8 cellular contexts compared by ENCODE assay signal in genomic region chr2:9914384-9915065, GRCh38. TPM values are rescaled to one million over a fixed set of nuclear protein-coding genes. Genes with fewer than 3 reads are reported as not detected.
DNase-seq lines count a peak whose midpoint lies in the region; ATAC-seq, FAIRE-seq and TF ChIP-seq lines count a peak whose summit lies in the region.

No MANE protein-coding gene starts in this region.

- no peak overlapping the region for H3K4me3 ChIP-seq in HEK293 (ENCODE audit: low read depth, low read length)

- ATAC-seq in GM18519 (IDR thresholded peaks at IDR 0.05; ENCODE audit: low FRiP score, unreplicated experiment), result peak; percentile 92

- no peak for FAIRE-seq in D721Med (lab: Jason Lieb, UNC)

- H3K4me1 Mint-ChIP-seq in nephron progenitor cell (peaks cover 13% of the 10 kb centered on the region), immature natural killer cell (no peaks in the 10 kb centered on the region)

- H3K27ac ChIP-seq in HEK293 (ENCODE audit: extremely low read depth, low read depth, low read length), result no peak overlapping the region

- H3K27ac Mint-ChIP-seq in nephron progenitor cell, result no peak overlapping the region
- H3K27ac Mint-ChIP-seq in immature natural killer cell, result no peak overlapping the region

- no peaks in the 10 kb centered on the region for H3K4me1 ChIP-seq in HEK293 (ENCODE audit: control insufficient read depth, insufficient read depth, low read length)

- H3K4me3 Mint-ChIP-seq in nephron progenitor cell (no peak overlapping the region), immature natural killer cell (no peak overlapping the region)

- H3K9me3 ChIP-seq in HEK293 (ENCODE audit: control insufficient read depth, insufficient read depth, low read depth, low read length), result no peaks in the 10 kb centered on the region

- TF ChIP-seq CTCF in HEK293 (tag by site-specific recombination; IDR thresholded peaks at IDR 0.05) (no peak), nephron progenitor cell (IDR thresholded peaks at IDR 0.05) (no peak), D721Med (IDR thresholded peaks at IDR 0.05; ENCODE audit: insufficient read depth, missing control alignments) (no peak)

- H3K27me3 Mint-ChIP-seq in nephron progenitor cell (ENCODE audit: low read depth, poor library complexity), result no peaks in the 10 kb centered on the region
- H3K27me3 Mint-ChIP-seq in immature natural killer cell (ENCODE audit: low read depth in 3 of 3), result peaks cover 0 to 1% (median 0%) of the 10 kb centered on the region in 3 donors

- H3K36me3 Mint-ChIP-seq in nephron progenitor cell (ENCODE audit: low read depth) (peaks cover 35% of the 10 kb centered on the region), immature natural killer cell (peaks cover 19 to 39% (median 21%) of the 10 kb centered on the region in 3 donors)

- peak; percentile 67 for DNase-seq in MV-4-11 (lab: John Stamatoyannopoulos, UW)
- peak; percentile 33 for DNase-seq in brain pericyte (ENCODE audit: low read depth, low spot score)
- DNase-seq in stimulated activated CD4-positive, alpha-beta T cell treated with anti-CD3 and anti-CD28 coated beads, Interleukin-4, amount 100 ng/mL, for 48 hours (ENCODE audit: low read depth in 2 of 2), result peak; percentile 38 to 58
- no peak for DNase-seq in nephron progenitor cell
- no peak for DNase-seq in D721Med (ENCODE audit: insufficient read length, low spot score)
- DNase-seq in immature natural killer cell, result no peak

- H3K9me3 Mint-ChIP-seq in nephron progenitor cell (no peaks in the 10 kb centered on the region), immature natural killer cell (no peaks in the 10 kb centered on the region)

- H3K36me3 ChIP-seq in HEK293 (ENCODE audit: control insufficient read depth in 2 of 2, insufficient read depth in 1 of 2, low read length in 2 of 2), result peaks cover 9 to 63% of the 10 kb centered on the region in 2 experiments

- POLR2A ChIA-PET in HEK293 (lab: Yijun Ruan, JAX), result no interaction called here

- CTCF ChIA-PET in HEK293 (lab: Yijun Ruan, JAX), result interaction anchor here (0.6 to 1.0 kb wide), 6 partner anchors 9 to 336 kb away, joined by 3 to 4 read pairs (median 4); no protein-coding TSS in a partner anchor

TF ChIP-seq in HEK293, 187 proteins besides CTCF, POLR2A, EP300 and RAD21:
- TF ChIP-seq KLF8 (tag by site-specific recombination; IDR thresholded peaks at IDR 0.05) (no peak), SCRT2 (tag by site-specific recombination; IDR thresholded peaks at IDR 0.05) (peak; percentile 94)

RNA-seq across cellular contexts. Expression of gene GRHL1, which starts 37.0 kb away (rescaled TPM):
- polyA plus RNA-seq in immature natural killer cell, result 1 to 10 TPM in 1 of 3 donors, under 1 TPM in 2; 0.52 to 1.9 (median 0.73) TPM

Comparison
In these comparisons a context has a peak if more than half of its experiments do, and no peak if none do; other contexts are left out.
1. DNase-seq: peak in MV-4-11 (single experiment), brain pericyte (single experiment) and stimulated activated CD4-positive, alpha-beta T cell treated with anti-CD3 and anti-CD28 coated beads, Interleukin-4, amount 100 ng/mL, for 48 hours (2 of 2); none in nephron progenitor cell (single experiment), D721Med (single experiment) and immature natural killer cell (0 of 3).